ENCODE assay signal across 1 cellular context in genomic region chr11:118749429-118749828, GRCh38.
A peak's percentile ranks its signal among the peaks of the same experiment; 100 is the strongest.
TF ChIP-seq lines count a peak whose summit lies in the region.

No MANE protein-coding gene starts in this region.

TF ChIP-seq in K562, 482 proteins besides CTCF, POLR2A, EP300 and RAD21:
- TF ChIP-seq ZNF586 (CRISPR knock-in tag; conservative IDR thresholded peaks at IDR 0.05) (no peak), MAX (CRISPR knock-in tag; IDR thresholded peaks at IDR 0.05) (peak; percentile 32; the same call in 1 of the 2 replicates), POLR2B (IDR thresholded peaks at IDR 0.05; ENCODE audit: low read depth, partially characterized antibody) (peak; percentile 26), RFX5 (IDR thresholded peaks at IDR 0.05; ENCODE audit: low read depth, low read length) (no peak), ZNF165 (CRISPR knock-in tag; IDR thresholded peaks at IDR 0.05; ENCODE audit: borderline replicate concordance) (no peak), L3MBTL2 (IDR thresholded peaks at IDR 0.05) (0 out of 2 replicates have a peak, but pooled peaks have one; percentile 26)
